15 cellular contexts compared by ENCODE assay signal in genomic region chr3:55604846-55605245, GRCh38.
DNase-seq lines count a peak whose midpoint lies in the region; ATAC-seq and TF ChIP-seq lines count a peak whose summit lies in the region.
"Had no signal": no experiment of that assay in that cellular context is flagged by ENCODE, and none has a peak within 500 bp of the region (broad histone marks: within the 10 kb centered on the region; RNA-seq: fewer than 3 reads in every experiment).

No MANE protein-coding gene starts in this region.

- H3K36me3 Mint-ChIP-seq in dendritic cell treated with granulocyte-macrophage colony-stimulating factor and Interleukin-4, amounts not matched to agents 40 ng/mL and 50 ng/mL, for 4 days (ENCODE audit: low read depth) = no peaks in the 10 kb centered on the region
- H3K36me3 Mint-ChIP-seq: CD14-positive monocyte; CD4-positive, alpha-beta memory T cell had no signal

- H3K9ac ChIP-seq in PC-3 (ENCODE audit: low read length) (no peak overlapping the region), SK-N-SH (no peak overlapping the region), mesenchymal stem cell (ENCODE audit: low read length) (no peak overlapping the region)
- H3K9ac ChIP-seq: BLaER1 had no signal

- no peak overlapping the region for H4K91ac ChIP-seq in mesenchymal stem cell (ENCODE audit: low read length)

- no peak for ATAC-seq in PC-3

- no peak for TF ChIP-seq EP300 in SK-N-SH (IDR thresholded peaks at IDR 0.05; ENCODE audit: borderline replicate concordance in 1 of 2, low read depth in 1 of 2, low read length in 1 of 2)

- no peak overlapping the region for H2BK15ac ChIP-seq in mesenchymal stem cell (ENCODE audit: low read depth, poor library complexity, severe bottlenecking)

- H3K9me2 ChIP-seq in PC-3 (replicated peaks; ENCODE audit: low read length) (no peaks in the 10 kb centered on the region), SK-N-SH (no peaks in the 10 kb centered on the region)

- H3K23ac ChIP-seq in mesenchymal stem cell (ENCODE audit: low read length in 2 of 2) = no peak overlapping the region

- H4K20me1 ChIP-seq in PC-3 (ENCODE audit: low read length) = no peaks in the 10 kb centered on the region
- H4K20me1 ChIP-seq in SK-N-SH (ENCODE audit: insufficient read depth) = no peaks in the 10 kb centered on the region
- H4K20me1 ChIP-seq: BLaER1 had no signal

- CTCF ChIA-PET in RWPE1 (lab: Yijun Ruan, JAX) = no interaction called here
- CTCF ChIA-PET in PC-3 (lab: Charles Lee) = no interaction called here
- CTCF ChIA-PET in SK-N-SH (lab: Yijun Ruan, JAX) = no interaction called here

- no peak overlapping the region for H2AK5ac ChIP-seq in mesenchymal stem cell (ENCODE audit: low read length, severe bottlenecking)

- H3K14ac ChIP-seq in mesenchymal stem cell (ENCODE audit: low read length in 2 of 2) = no peak overlapping the region

- TF ChIP-seq CTCF in RWPE1 (conservative IDR thresholded peaks at IDR 0.05; ENCODE audit: low read depth) (no peak), PC-3 (conservative IDR thresholded peaks at IDR 0.05; ENCODE audit: low read depth, low read length) (no peak), SK-N-SH (IDR thresholded peaks at IDR 0.05) (no peak)

- intact Hi-C loops in dendritic cell treated with granulocyte-macrophage colony-stimulating factor and Interleukin-4, amounts not matched to agents 40 ng/mL and 50 ng/mL, for 4 days (cut with micrococcal nuclease) = no loop called here
- intact Hi-C loops in PC-3 (cut with micrococcal nuclease) = no loop called here

- no peaks in the 10 kb centered on the region for H3K9me3 Mint-ChIP-seq in dendritic cell treated with granulocyte-macrophage colony-stimulating factor and Interleukin-4, amounts not matched to agents 40 ng/mL and 50 ng/mL, for 4 days

- H2BK12ac ChIP-seq in mesenchymal stem cell (ENCODE audit: low read length in 2 of 2) = no peak overlapping the region

- no peak overlapping the region for H2BK5ac ChIP-seq in mesenchymal stem cell (ENCODE audit: low read depth, low read length, poor library complexity, severe bottlenecking)

- no peak overlapping the region for H4K8ac ChIP-seq in mesenchymal stem cell (ENCODE audit: low read length)

- H3K4me2 ChIP-seq in PC-3 (ENCODE audit: low read length) (no peak overlapping the region), SK-N-SH (no peak overlapping the region), mesenchymal stem cell (ENCODE audit: low read length, poor library complexity, severe bottlenecking) (no peak overlapping the region)
- H3K4me2 ChIP-seq: BLaER1 had no signal

- H3K27ac ChIP-seq in RWPE1 (peak overlapping the region; percentile 60), PC-3 (ENCODE audit: low read length) (no peak overlapping the region), SK-N-SH (ENCODE audit: low read depth in 2 of 2, low read length in 1 of 2) (no peak overlapping the region), mesenchymal stem cell (ENCODE audit: low read length, poor library complexity, severe bottlenecking) (no peak overlapping the region)
- H3K27ac ChIP-seq: BLaER1 had no signal

- DNase-seq in NAMALWA (ENCODE audit: low spot score) = peak; percentile 1
- DNase-seq in RWPE1 (ENCODE audit: low spot score) = no peak
- DNase-seq in germinal center (ENCODE audit: low spot score) = peak; percentile 55
- no peak for DNase-seq in PC-3
- DNase-seq in NCI-H146 (lab: John Stamatoyannopoulos, UW) = no peak
- DNase-seq in SK-N-SH = no peak
- no peak for DNase-seq in mesenchymal stem cell
- DNase-seq: 8988T; CD4-positive, alpha-beta memory T cell; DMS79 treated with DMSO at 0.1 percent for 48 hours; GF-D8 had no signal

- H3K18ac ChIP-seq in mesenchymal stem cell (ENCODE audit: low read depth in 1 of 2, low read length in 2 of 2) = no peak overlapping the region

- H3K4me3 ChIP-seq in PC-3 (ENCODE audit: low read length) (no peak overlapping the region), SK-N-SH (ENCODE audit: low read depth in 2 of 2, low read length in 1 of 2) (no peak overlapping the region), mesenchymal stem cell (ENCODE audit: insufficient read depth in 1 of 2, low read depth in 1 of 2, low read length in 2 of 2) (no peak overlapping the region)
- H3K4me3 ChIP-seq: BLaER1, HAP-1 had no signal

- H3K4me1 ChIP-seq in PC-3 (ENCODE audit: insufficient read depth, low read length) (no peaks in the 10 kb centered on the region), SK-N-SH (ENCODE audit: control insufficient read depth in 1 of 2, insufficient read depth in 2 of 2, low read depth in 1 of 2, low read length in 1 of 2) (no peaks in the 10 kb centered on the region; a peak in 1 of 4 replicates), mesenchymal stem cell (ENCODE audit: control insufficient read depth, insufficient read depth, low read depth, low read length) (no peaks in the 10 kb centered on the region)
- H3K4me1 ChIP-seq: HAP-1 had no signal

- H3K36me3 ChIP-seq in PC-3 (ENCODE audit: low read depth, low read length) = no peaks in the 10 kb centered on the region
- no peaks in the 10 kb centered on the region for H3K36me3 ChIP-seq in SK-N-SH (replicated peaks in 1 of 2; ENCODE audit: control insufficient read depth in 1 of 2, insufficient read depth in 2 of 2, low read length in 1 of 2)
- H3K36me3 ChIP-seq in mesenchymal stem cell (ENCODE audit: control insufficient read depth in 1 of 2, insufficient read depth in 2 of 2, low read depth in 1 of 2, low read length in 2 of 2) = no peaks in the 10 kb centered on the region
- H3K36me3 ChIP-seq: BLaER1, HAP-1 had no signal

- no peak for TF ChIP-seq RAD21 in SK-N-SH (IDR thresholded peaks at IDR 0.05; ENCODE audit: low read length)

- POLR2A ChIA-PET in RWPE1 (lab: Yijun Ruan, JAX; ENCODE audit: low non-redundant PET) = no interaction called here
- POLR2A ChIA-PET in PC-3 (lab: Charles Lee; ENCODE audit: unreplicated experiment) = no interaction called here
- POLR2A ChIA-PET in SK-N-SH (lab: Yijun Ruan, JAX) = no interaction called here

- peak overlapping the region; percentile 1 for H3K27ac Mint-ChIP-seq in dendritic cell treated with granulocyte-macrophage colony-stimulating factor and Interleukin-4, amounts not matched to agents 40 ng/mL and 50 ng/mL, for 4 days
- H3K27ac Mint-ChIP-seq: CD14-positive monocyte; CD4-positive, alpha-beta memory T cell had no signal

- H2AFZ ChIP-seq in PC-3 (ENCODE audit: low read length) (no peak overlapping the region), SK-N-SH (ENCODE audit: low read depth) (no peak overlapping the region), mesenchymal stem cell (ENCODE audit: low read depth, low read length) (no peak overlapping the region)

- H3K4ac ChIP-seq in mesenchymal stem cell (ENCODE audit: low read depth in 1 of 2, low read length in 2 of 2) = no peak overlapping the region

- H3K4me3 Mint-ChIP-seq in dendritic cell treated with granulocyte-macrophage colony-stimulating factor and Interleukin-4, amounts not matched to agents 40 ng/mL and 50 ng/mL, for 4 days = no peak overlapping the region
- H3K4me3 Mint-ChIP-seq: CD14-positive monocyte; CD4-positive, alpha-beta memory T cell had no signal

- WGBS in SK-N-SH (ENCODE audit: low lambda C conversion rate) = 85% methylated on average over 4 of the region's 4 CpGs
- WGBS in mesenchymal stem cell = 97% methylated on average over 4 of the region's 4 CpGs

- H3K79me1 ChIP-seq in mesenchymal stem cell (replicated peaks; ENCODE audit: low read length, poor library complexity, severe bottlenecking) = no peaks in the 10 kb centered on the region

- H3K27me3 Mint-ChIP-seq in dendritic cell treated with granulocyte-macrophage colony-stimulating factor and Interleukin-4, amounts not matched to agents 40 ng/mL and 50 ng/mL, for 4 days = peaks cover 17% of the 10 kb centered on the region
- H3K27me3 Mint-ChIP-seq: CD4-positive, alpha-beta memory T cell had no signal

- H3F3A ChIP-seq in PC-3 (ENCODE audit: low read length, unreplicated experiment) = no peaks in the 10 kb centered on the region
- peaks cover 3% of the 10 kb centered on the region for H3F3A ChIP-seq in SK-N-SH (replicated peaks; ENCODE audit: insufficient read depth)

- H2BK120ac ChIP-seq in mesenchymal stem cell (ENCODE audit: low read depth, low read length) = no peak overlapping the region

- no TSS peak for BruUV-seq in PC-3 (replicated peaks; lab: Mats Ljungman, UMichigan)

- peaks cover 41% of the 10 kb centered on the region for H3K4me1 Mint-ChIP-seq in dendritic cell treated with granulocyte-macrophage colony-stimulating factor and Interleukin-4, amounts not matched to agents 40 ng/mL and 50 ng/mL, for 4 days (ENCODE audit: low read depth)
- H3K4me1 Mint-ChIP-seq: CD4-positive, alpha-beta memory T cell had no signal

- H3K79me2 ChIP-seq in PC-3 (ENCODE audit: low read length) (no peaks in the 10 kb centered on the region), SK-N-SH (ENCODE audit: insufficient read depth) (no peaks in the 10 kb centered on the region)

- H3K27me3 ChIP-seq in PC-3 (ENCODE audit: low read length) (no peaks in the 10 kb centered on the region), SK-N-SH (ENCODE audit: insufficient read depth) (no peaks in the 10 kb centered on the region), mesenchymal stem cell (ENCODE audit: control insufficient read depth in 1 of 2, insufficient read depth in 1 of 2, low read length in 2 of 2) (peaks cover 0 to 33% of the 10 kb centered on the region in 2 experiments)
- H3K27me3 ChIP-seq: BLaER1 had no signal

- H3K9me3 ChIP-seq in PC-3 (ENCODE audit: low read length) = 0 out of 2 replicates have a peak, but pooled peaks cover 3% of the 10 kb centered on the region
- no peaks in the 10 kb centered on the region for H3K9me3 ChIP-seq in SK-N-SH
- H3K9me3 ChIP-seq in mesenchymal stem cell (ENCODE audit: control insufficient read depth, low read length) = peaks cover 2% of the 10 kb centered on the region
- H3K9me3 ChIP-seq: BLaER1, HAP-1 had no signal

TF ChIP-seq in SK-N-SH, 30 proteins besides CTCF, POLR2A, EP300 and RAD21 (continues in another document):
- no peak for TF ChIP-seq TEAD4 (IDR thresholded peaks at IDR 0.05; ENCODE audit: borderline replicate concordance, insufficient read depth)
- TF ChIP-seq SMC3 (IDR thresholded peaks at IDR 0.05; ENCODE audit: low read depth, low read length) = no peak
- TF ChIP-seq USF2 (IDR thresholded peaks at IDR 0.05; ENCODE audit: borderline replicate concordance, low read depth, low read length) = no peak

Comparison
In these comparisons a context has a peak if more than half of its experiments do, and no peak if none do; other contexts are left out.
1. DNase-seq: peak in NAMALWA (single experiment) and germinal center (single experiment); none in RWPE1 (single experiment), PC-3 (single experiment), NCI-H146 (single experiment), SK-N-SH (single experiment) and mesenchymal stem cell (single experiment).